19 cellular contexts compared by ENCODE assay signal in the genomic region with DNA sequence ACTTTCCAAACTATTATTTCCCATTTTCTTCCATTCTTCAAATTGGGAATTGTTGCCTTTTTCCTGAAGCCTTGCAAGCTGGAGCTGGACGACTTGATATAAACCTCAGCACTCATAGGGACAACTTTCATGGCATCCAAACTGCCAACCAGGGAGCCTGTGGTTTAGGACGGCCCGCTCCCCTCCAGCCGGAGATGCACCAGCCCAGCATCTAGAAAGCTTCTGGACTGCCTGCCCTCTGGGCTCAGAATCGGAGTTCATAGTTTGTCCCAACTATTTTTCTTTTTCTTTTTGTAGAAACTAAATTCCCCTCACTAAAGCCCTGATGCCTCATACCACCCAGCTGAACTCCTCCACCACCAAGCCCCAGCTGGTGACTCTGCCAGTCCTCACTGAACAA.
"Had no signal": no experiment of that assay in that cellular context is flagged by ENCODE, and none has a peak within 500 bp of the region (broad histone marks: within the 10 kb centered on the region; RNA-seq: fewer than 3 reads in every experiment).

No MANE protein-coding gene starts in this region.

- DNase-seq: activated CD4-positive, alpha-beta T cell treated with anti-CD3 and anti-CD28 coated beads for 4 hours; activated CD8-positive, alpha-beta memory T cell treated with anti-CD3 and anti-CD28 coated beads, Interleukin-2, amount 50 U/mL, for 4 hours; activated CD8-positive, alpha-beta T cell treated with anti-CD3 and anti-CD28 coated beads for 36 hours; activated effector memory CD4-positive, alpha-beta T cell treated with Interleukin-2 at 50 U/mL for 16 hours; activated naive CD4-positive, alpha-beta T cell; central memory CD4-positive, alpha-beta T cell; Karpas-422; MM.1S; NCI-H146; NCI-H187 treated with DMSO at 0.1 percent for 48 hours; NCI-H2081 treated with DMSO at 0.1 percent for 48 hours; NCI-H446; NCI-H524; SHP77 treated with DMSO at 0.1 percent for 48 hours had no signal

- H3K27me3 ChIP-seq: ascending aorta, body of pancreas, Peyer's patch had no signal

- H3K4me1 ChIP-seq: ascending aorta, body of pancreas, Peyer's patch had no signal

- H3K27ac ChIP-seq: ascending aorta, body of pancreas, Peyer's patch, RWPE1 had no signal

- ATAC-seq: activated CD4-positive, CD25-positive, alpha-beta regulatory T cell treated with anti-CD3 and anti-CD28 coated beads, Interleukin-2, amount 50 U/mL, for 24 hours; activated CD8-positive, alpha-beta T cell treated with anti-CD3 and anti-CD28 coated beads for 36 hours; body of pancreas had no signal

- H3K9me3 ChIP-seq: body of pancreas, Peyer's patch had no signal

- H3K4me3 ChIP-seq: ascending aorta, body of pancreas, Peyer's patch had no signal

- H3K36me3 ChIP-seq: ascending aorta, Peyer's patch had no signal
